Comparison of ENCODE assay signal across 1 cellular context in the genomic region with DNA sequence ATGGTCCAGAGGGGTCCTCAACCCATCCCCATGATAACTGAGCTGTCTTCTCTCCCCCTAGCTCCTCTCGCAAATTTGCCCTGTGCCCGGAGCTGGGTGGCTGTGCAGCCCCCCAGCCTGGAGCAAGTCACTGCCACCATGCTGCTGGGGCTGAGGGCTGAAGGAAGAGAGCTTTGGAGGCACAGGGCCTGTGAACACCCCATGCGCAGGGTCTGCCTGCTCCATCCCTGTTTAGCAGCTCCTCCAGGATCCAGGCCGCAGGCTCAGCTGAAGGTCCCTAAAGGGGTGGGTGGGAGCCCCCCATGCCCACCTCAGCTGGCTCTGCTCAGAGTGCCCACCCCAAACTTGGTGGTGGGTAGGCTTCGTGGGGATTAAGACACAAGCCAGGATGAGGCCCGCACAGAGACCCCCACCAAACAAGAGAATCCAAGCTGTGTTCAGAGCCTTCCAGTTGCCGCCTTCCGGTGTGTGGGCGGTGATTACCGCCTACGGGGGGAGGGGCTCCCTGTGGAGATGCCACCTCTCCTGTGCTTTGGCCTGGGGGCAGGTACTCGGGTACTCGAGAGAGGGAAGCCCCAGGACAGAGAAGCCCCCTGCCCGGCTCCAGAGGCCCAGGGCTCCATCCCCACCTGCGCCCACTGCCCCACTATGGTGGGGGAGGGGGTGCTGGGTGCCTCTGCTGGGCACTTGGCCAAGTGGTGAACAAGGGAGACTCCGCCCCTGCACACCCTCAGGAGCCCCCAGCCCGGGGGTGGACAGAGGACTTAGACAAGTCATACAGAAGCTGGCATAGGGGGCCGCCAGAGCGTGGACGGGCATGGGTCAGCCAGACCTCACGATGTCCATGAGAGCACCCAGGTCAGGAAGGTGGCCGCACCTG.
TF ChIP-seq lines count a peak whose summit lies in the region.

No MANE protein-coding gene starts in this region.

TF ChIP-seq in GM23338, 12 proteins besides CTCF, POLR2A, EP300 and RAD21:
- TF ChIP-seq NANOG (IDR thresholded peaks at IDR 0.05; ENCODE audit: borderline replicate concordance) (no peak), CREB1 (CRISPR knock-in tag; IDR thresholded peaks at IDR 0.05; ENCODE audit: low read depth) (no peak), EZH2 (IDR thresholded peaks at IDR 0.05; ENCODE audit: low read depth, unreplicated experiment) (no peak), ZNF114 (CRISPR knock-in tag; IDR thresholded peaks at IDR 0.05) (no peak), STAT1 (IDR thresholded peaks at IDR 0.05; ENCODE audit: unreplicated experiment) (no peak), REST (IDR thresholded peaks at IDR 0.05; ENCODE audit: unreplicated experiment) (no peak), JUNB (IDR thresholded peaks at IDR 0.05; ENCODE audit: unreplicated experiment) (no peak), ZNF331 (CRISPR knock-in tag; IDR thresholded peaks at IDR 0.05; ENCODE audit: low read depth) (no peak), POLR2AphosphoS5 (IDR thresholded peaks at IDR 0.05; ENCODE audit: low read depth) (no peak), EZH2phosphoT487 (IDR thresholded peaks at IDR 0.05; ENCODE audit: unreplicated experiment) (no peak)
- TF ChIP-seq, protein P1, sequence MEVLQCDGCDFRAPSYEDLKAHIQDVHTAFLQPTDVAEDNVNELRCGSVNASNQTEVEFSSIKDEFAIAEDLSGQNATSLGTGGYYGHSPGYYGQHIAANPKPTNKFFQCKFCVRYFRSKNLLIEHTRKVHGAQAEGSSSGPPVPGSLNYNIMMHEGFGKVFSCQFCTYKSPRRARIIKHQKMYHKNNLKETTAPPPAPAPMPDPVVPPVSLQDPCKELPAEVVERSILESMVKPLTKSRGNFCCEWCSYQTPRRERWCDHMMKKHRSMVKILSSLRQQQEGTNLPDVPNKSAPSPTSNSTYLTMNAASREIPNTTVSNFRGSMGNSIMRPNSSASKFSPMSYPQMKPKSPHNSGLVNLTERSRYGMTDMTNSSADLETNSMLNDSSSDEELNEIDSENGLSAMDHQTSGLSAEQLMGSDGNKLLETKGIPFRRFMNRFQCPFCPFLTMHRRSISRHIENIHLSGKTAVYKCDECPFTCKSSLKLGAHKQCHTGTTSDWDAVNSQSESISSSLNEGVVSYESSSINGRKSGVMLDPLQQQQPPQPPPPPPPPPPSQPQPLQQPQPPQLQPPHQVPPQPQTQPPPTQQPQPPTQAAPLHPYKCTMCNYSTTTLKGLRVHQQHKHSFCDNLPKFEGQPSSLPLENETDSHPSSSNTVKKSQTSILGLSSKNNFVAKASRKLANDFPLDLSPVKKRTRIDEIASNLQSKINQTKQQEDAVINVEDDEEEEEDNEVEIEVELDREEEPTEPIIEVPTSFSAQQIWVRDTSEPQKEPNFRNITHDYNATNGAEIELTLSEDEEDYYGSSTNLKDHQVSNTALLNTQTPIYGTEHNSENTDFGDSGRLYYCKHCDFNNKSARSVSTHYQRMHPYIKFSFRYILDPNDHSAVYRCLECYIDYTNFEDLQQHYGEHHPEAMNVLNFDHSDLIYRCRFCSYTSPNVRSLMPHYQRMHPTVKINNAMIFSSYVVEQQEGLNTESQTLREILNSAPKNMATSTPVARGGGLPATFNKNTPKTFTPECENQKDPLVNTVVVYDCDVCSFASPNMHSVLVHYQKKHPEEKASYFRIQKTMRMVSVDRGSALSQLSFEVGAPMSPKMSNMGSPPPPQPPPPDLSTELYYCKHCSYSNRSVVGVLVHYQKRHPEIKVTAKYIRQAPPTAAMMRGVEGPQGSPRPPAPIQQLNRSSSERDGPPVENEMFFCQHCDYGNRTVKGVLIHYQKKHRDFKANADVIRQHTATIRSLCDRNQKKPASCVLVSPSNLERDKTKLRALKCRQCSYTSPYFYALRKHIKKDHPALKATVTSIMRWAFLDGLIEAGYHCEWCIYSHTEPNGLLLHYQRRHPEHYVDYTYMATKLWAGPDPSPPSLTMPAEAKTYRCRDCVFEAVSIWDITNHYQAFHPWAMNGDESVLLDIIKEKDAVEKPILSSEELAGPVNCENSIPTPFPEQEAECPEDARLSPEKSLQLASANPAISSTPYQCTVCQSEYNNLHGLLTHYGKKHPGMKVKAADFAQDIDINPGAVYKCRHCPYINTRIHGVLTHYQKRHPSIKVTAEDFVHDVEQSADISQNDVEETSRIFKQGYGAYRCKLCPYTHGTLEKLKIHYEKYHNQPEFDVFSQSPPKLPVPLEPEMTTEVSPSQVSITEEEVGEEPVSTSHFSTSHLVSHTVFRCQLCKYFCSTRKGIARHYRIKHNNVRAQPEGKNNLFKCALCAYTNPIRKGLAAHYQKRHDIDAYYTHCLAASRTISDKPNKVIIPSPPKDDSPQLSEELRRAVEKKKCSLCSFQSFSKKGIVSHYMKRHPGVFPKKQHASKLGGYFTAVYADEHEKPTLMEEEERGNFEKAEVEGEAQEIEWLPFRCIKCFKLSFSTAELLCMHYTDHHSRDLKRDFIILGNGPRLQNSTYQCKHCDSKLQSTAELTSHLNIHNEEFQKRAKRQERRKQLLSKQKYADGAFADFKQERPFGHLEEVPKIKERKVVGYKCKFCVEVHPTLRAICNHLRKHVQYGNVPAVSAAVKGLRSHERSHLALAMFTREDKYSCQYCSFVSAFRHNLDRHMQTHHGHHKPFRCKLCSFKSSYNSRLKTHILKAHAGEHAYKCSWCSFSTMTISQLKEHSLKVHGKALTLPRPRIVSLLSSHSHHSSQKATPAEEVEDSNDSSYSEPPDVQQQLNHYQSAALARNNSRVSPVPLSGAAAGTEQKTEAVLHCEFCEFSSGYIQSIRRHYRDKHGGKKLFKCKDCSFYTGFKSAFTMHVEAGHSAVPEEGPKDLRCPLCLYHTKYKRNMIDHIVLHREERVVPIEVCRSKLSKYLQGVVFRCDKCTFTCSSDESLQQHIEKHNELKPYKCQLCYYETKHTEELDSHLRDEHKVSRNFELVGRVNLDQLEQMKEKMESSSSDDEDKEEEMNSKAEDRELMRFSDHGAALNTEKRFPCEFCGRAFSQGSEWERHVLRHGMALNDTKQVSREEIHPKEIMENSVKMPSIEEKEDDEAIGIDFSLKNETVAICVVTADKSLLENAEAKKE (CRISPR knock-in tag; IDR thresholded peaks at IDR 0.05): no peak
- TF ChIP-seq, protein P2, sequence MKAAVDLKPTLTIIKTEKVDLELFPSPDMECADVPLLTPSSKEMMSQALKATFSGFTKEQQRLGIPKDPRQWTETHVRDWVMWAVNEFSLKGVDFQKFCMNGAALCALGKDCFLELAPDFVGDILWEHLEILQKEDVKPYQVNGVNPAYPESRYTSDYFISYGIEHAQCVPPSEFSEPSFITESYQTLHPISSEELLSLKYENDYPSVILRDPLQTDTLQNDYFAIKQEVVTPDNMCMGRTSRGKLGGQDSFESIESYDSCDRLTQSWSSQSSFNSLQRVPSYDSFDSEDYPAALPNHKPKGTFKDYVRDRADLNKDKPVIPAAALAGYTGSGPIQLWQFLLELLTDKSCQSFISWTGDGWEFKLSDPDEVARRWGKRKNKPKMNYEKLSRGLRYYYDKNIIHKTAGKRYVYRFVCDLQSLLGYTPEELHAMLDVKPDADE (IDR thresholded peaks at IDR 0.05): no peak
